In the genomic region with DNA sequence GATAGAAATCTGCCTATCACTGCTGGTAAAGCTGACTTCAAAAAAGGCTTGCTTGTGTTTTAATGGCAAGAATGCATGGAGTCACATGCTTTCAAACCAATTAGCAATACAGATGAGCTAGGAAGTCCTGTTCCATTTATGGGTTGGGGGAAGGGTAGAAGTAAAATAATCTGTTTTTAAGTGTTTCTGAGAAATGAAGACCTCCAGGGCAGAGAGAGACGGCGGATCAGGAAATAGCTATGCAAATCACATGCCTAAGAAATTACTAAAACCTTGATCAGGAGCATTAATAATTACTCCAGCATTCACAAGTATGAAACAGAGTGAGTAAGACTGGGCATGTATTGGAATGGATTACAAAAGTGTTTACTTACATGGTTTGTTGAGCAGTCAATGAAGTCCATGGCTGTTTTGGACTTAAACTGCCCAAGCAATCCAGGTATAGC, we compare ENCODE assay signal across 10 cellular contexts.
DNase-seq lines count a peak whose midpoint lies in the region; ATAC-seq and TF ChIP-seq lines count a peak whose summit lies in the region.
"Had no signal": no experiment of that assay in that cellular context is flagged by ENCODE, and none has a peak within 500 bp of the region (broad histone marks: within the 10 kb centered on the region; RNA-seq: fewer than 3 reads in every experiment).

No MANE protein-coding gene starts in this region.

- H4K5ac ChIP-seq in IMR-90 (ENCODE audit: low read depth, low read length): no peak overlapping the region; the same call in 1 of the 2 replicates

- dilution Hi-C loops in IMR-90 (cut with HindIII; ENCODE audit: low sequenced_read_pairs, unreplicated experiment): no loop called here

- POLR2A ChIA-PET in AG04449 (lab: Yijun Ruan, JAX): interaction anchor here (0.6 to 1.4 kb wide), 2 partner anchors 17 to 140 kb away, joined by 4 read pairs; no protein-coding TSS in a partner anchor
- POLR2A ChIA-PET in IMR-90 (lab: Charles Lee; ENCODE audit: unreplicated experiment): interaction anchor here (1.0 kb wide), 1 partner anchor 9 kb away, joined by 4 read pairs; no protein-coding TSS in a partner anchor

- no peak for TF ChIP-seq POLR2A in IMR-90 (IDR thresholded peaks at IDR 0.05; ENCODE audit: low read depth, low read length)
- TF ChIP-seq POLR2A in erythroblast (IDR thresholded peaks at IDR 0.05; ENCODE audit: low read length): no peak

- peak overlapping the region; percentile 7; the same call in 1 of the 2 replicates for H3K4me2 ChIP-seq in IMR-90 (ENCODE audit: low read depth, low read length)
- no peak overlapping the region for H3K4me2 ChIP-seq in mesenchymal stem cell (ENCODE audit: low read length, poor library complexity, severe bottlenecking)

- H2AK5ac ChIP-seq in IMR-90 (ENCODE audit: low read depth, low read length): peak overlapping the region; percentile 72
- H2AK5ac ChIP-seq in mesenchymal stem cell (ENCODE audit: low read length, severe bottlenecking): no peak overlapping the region

- H2AFZ ChIP-seq in IMR-90 (replicated peaks; ENCODE audit: low read length, poor library complexity) (no peak overlapping the region), mesenchymal stem cell (ENCODE audit: low read depth, low read length) (no peak overlapping the region)

- peaks cover 27% of the 10 kb centered on the region for H3K9me1 ChIP-seq in IMR-90 (ENCODE audit: insufficient read depth, low read length)

- H3K4me3 ChIP-seq in AG04449 (ENCODE audit: low read depth, low read length): no peak overlapping the region
- no peak overlapping the region for H3K4me3 ChIP-seq in IMR-90 (ENCODE audit: insufficient read depth, low read depth, low read length)
- no peak overlapping the region for H3K4me3 ChIP-seq in ascending aorta
- H3K4me3 ChIP-seq in mesenchymal stem cell (ENCODE audit: insufficient read depth in 1 of 2, low read depth in 1 of 2, low read length in 2 of 2): no peak overlapping the region
- H3K4me3 ChIP-seq in mucosa of descending colon: no peak overlapping the region

- no peak for TF ChIP-seq CTCF in AG04449 (IDR thresholded peaks at IDR 0.05; ENCODE audit: insufficient read depth, low read length, missing control alignments)
- TF ChIP-seq CTCF in IMR-90 (conservative IDR thresholded peaks at IDR 0.05; ENCODE audit: low read depth, low read length): no peak
- TF ChIP-seq CTCF in ascending aorta (IDR thresholded peaks at IDR 0.05): no peak
- no peak for TF ChIP-seq CTCF in mucosa of descending colon (IDR thresholded peaks at IDR 0.05)

- H3K4me1 ChIP-seq in IMR-90 (ENCODE audit: control insufficient read depth, insufficient read depth, low read length) (peaks cover 30% of the 10 kb centered on the region), ascending aorta (peaks cover 13 to 54% of the 10 kb centered on the region in 2 donors), mesenchymal stem cell (ENCODE audit: control insufficient read depth, insufficient read depth, low read depth, low read length) (peaks cover 19% of the 10 kb centered on the region), mucosa of descending colon (ENCODE audit: low read depth) (peaks cover 49% of the 10 kb centered on the region)

- no peak overlapping the region for H2AK9ac ChIP-seq in IMR-90 (replicated peaks; ENCODE audit: low read depth, low read length, poor library complexity)

- H2BK120ac ChIP-seq in IMR-90 (ENCODE audit: low read depth, low read length) (peak overlapping the region; percentile 96), mesenchymal stem cell (ENCODE audit: low read depth, low read length) (no peak overlapping the region)

- peak overlapping the region; percentile 89; the same call in 1 of the 2 replicates for H3K14ac ChIP-seq in IMR-90 (replicated peaks; ENCODE audit: low read depth, low read length)
- H3K14ac ChIP-seq in mesenchymal stem cell (ENCODE audit: low read length in 2 of 2): no peak overlapping the region

- H3K9me3 ChIP-seq in IMR-90 (ENCODE audit: control insufficient read depth, insufficient read depth, low read length) (no peaks in the 10 kb centered on the region), ascending aorta (no peaks in the 10 kb centered on the region), mesenchymal stem cell (ENCODE audit: control insufficient read depth, low read length) (no peaks in the 10 kb centered on the region), mucosa of descending colon (no peaks in the 10 kb centered on the region)

- H3K56ac ChIP-seq in IMR-90 (ENCODE audit: extremely low read depth, insufficient read depth, low read length): peak overlapping the region; percentile 93

- ATAC-seq in IMR-90 (ENCODE audit: low read depth) (peak; percentile 42), mucosa of descending colon (no peak), GM19035 (IDR thresholded peaks at IDR 0.05; ENCODE audit: unreplicated experiment) (no peak)

- H3K4ac ChIP-seq in IMR-90 (ENCODE audit: low read depth, low read length): peak overlapping the region; percentile 92; the same call in 1 of the 2 replicates
- H3K4ac ChIP-seq in mesenchymal stem cell (ENCODE audit: low read depth in 1 of 2, low read length in 2 of 2): no peak overlapping the region

- peak overlapping the region; percentile 96 for H3K27ac ChIP-seq in IMR-90 (ENCODE audit: insufficient read depth, low read length)
- H3K27ac ChIP-seq in ascending aorta: peak overlapping the region; percentile 15 to 97
- peak overlapping the region; percentile 94 for H3K27ac ChIP-seq in mesenchymal stem cell (ENCODE audit: low read length, poor library complexity, severe bottlenecking)

- peak overlapping the region; percentile 98 for H2BK20ac ChIP-seq in IMR-90 (ENCODE audit: low read depth, low read length)

- H3K23ac ChIP-seq in IMR-90 (ENCODE audit: low read depth, low read length): peak overlapping the region; percentile 90
- no peak overlapping the region for H3K23ac ChIP-seq in mesenchymal stem cell (ENCODE audit: low read length in 2 of 2)

- BruUV-seq in IMR-90 (replicated peaks; lab: Mats Ljungman, UMichigan): no TSS peak

- H2BK12ac ChIP-seq in mesenchymal stem cell (ENCODE audit: low read length in 2 of 2): no peak overlapping the region

- H4K91ac ChIP-seq in IMR-90 (ENCODE audit: insufficient read depth, low read depth, low read length) (peak overlapping the region; percentile 95), mesenchymal stem cell (ENCODE audit: low read length) (no peak overlapping the region)

- H3K79me1 ChIP-seq in IMR-90 (ENCODE audit: low read depth in 1 of 2, low read length in 2 of 2) (peaks cover 22 to 71% of the 10 kb centered on the region in 2 experiments), mesenchymal stem cell (replicated peaks; ENCODE audit: low read length, poor library complexity, severe bottlenecking) (peaks cover 4% of the 10 kb centered on the region)

- H3K18ac ChIP-seq in IMR-90 (ENCODE audit: low read depth, low read length): peak overlapping the region; percentile 91; the same call in 1 of the 2 replicates
- H3K18ac ChIP-seq in mesenchymal stem cell (ENCODE audit: low read depth in 1 of 2, low read length in 2 of 2): no peak overlapping the region

- H2BK5ac ChIP-seq in IMR-90 (ENCODE audit: low read depth, low read length, poor library complexity, severe bottlenecking) (peak overlapping the region; percentile 92), mesenchymal stem cell (ENCODE audit: low read depth, low read length, poor library complexity, severe bottlenecking) (no peak overlapping the region)

- H3K36me3 ChIP-seq in IMR-90 (ENCODE audit: control insufficient read depth, insufficient read depth, low read length) (peaks cover 4% of the 10 kb centered on the region), ascending aorta (no peaks in the 10 kb centered on the region), mesenchymal stem cell (ENCODE audit: control insufficient read depth in 1 of 2, insufficient read depth in 2 of 2, low read depth in 1 of 2, low read length in 2 of 2) (no peaks in the 10 kb centered on the region), mucosa of descending colon (ENCODE audit: low read depth) (no peaks in the 10 kb centered on the region)

- peak overlapping the region; percentile 75; the same call in 1 of the 3 replicates for H2BK15ac ChIP-seq in IMR-90 (ENCODE audit: low read depth, low read length)
- H2BK15ac ChIP-seq in mesenchymal stem cell (ENCODE audit: low read depth, poor library complexity, severe bottlenecking): no peak overlapping the region

- peak overlapping the region; percentile 53; the same call in 1 of the 2 replicates for H3K9ac ChIP-seq in IMR-90 (ENCODE audit: low read depth, low read length)
- H3K9ac ChIP-seq in mesenchymal stem cell (ENCODE audit: low read length): peak overlapping the region; percentile 42

- no CpG with 5 or more reads among the region's 2 CpGs for WGBS in IMR-90 (ENCODE audit: extremely low coverage in 2 of 2, insufficient read length in 1 of 2), 2 experiments
- no CpG with 5 or more reads among the region's 2 CpGs for WGBS in mesenchymal stem cell

- CTCF ChIA-PET in AG04449 (lab: Yijun Ruan, JAX) (interaction anchor here (0.9 to 12.7 kb wide), 3 partner anchors 141 to 203 kb away, joined by 3 to 215 read pairs (median 6); no protein-coding TSS in a partner anchor), IMR-90 (lab: Yijun Ruan, JAX) (interaction anchor here (1.0 kb wide), 1 partner anchor 12 kb away, joined by 3 read pairs; no protein-coding TSS in a partner anchor)

- no peak for TF ChIP-seq RAD21 in IMR-90 (IDR thresholded peaks at IDR 0.05; ENCODE audit: low read length)

- in situ Hi-C loops in IMR-90 (cut with MboI; ENCODE audit: low sequenced_read_pairs): loop anchor here (25.0 kb wide), 3 partner anchors 544 to 1231 kb away; partner anchors contain the start of genes ADO and EGR2

- intact Hi-C loops in IMR-90 (cut with micrococcal nuclease) (loop anchor here (10.0 kb wide), 2 partner anchors 761 to 1079 kb away; partner anchors contain the start of gene ADO), ascending aorta (cut with DNase I) (loop anchor here (10.0 kb wide), 1 partner anchor 1091 kb away; the partner anchor contains the start of gene NRBF2), mucosa of descending colon (cut with DNase I, micrococcal nuclease) (no loop called here)

- no peaks in the 10 kb centered on the region for H4K20me1 ChIP-seq in IMR-90 (ENCODE audit: insufficient read depth, low read length)

- H4K8ac ChIP-seq in IMR-90 (ENCODE audit: low read depth in 2 of 2, low read length in 2 of 2) (peak overlapping the region; percentile 82 to 90), mesenchymal stem cell (ENCODE audit: low read length) (no peak overlapping the region)

- H3K27me3 ChIP-seq in IMR-90 (ENCODE audit: control insufficient read depth, insufficient read depth, low read length): no peaks in the 10 kb centered on the region
- H3K27me3 ChIP-seq in ascending aorta: no peaks in the 10 kb centered on the region
- H3K27me3 ChIP-seq in mesenchymal stem cell (ENCODE audit: control insufficient read depth in 1 of 2, insufficient read depth in 1 of 2, low read length in 2 of 2): no peaks in the 10 kb centered on the region

- DNase-seq in AG04449 (ENCODE audit: low read depth, low spot score) (peak; percentile 84), IMR-90 (peak; percentile 82), ascending aorta (ENCODE audit: low spot score in 2 of 2) (no peak), mesenchymal stem cell (peak; percentile 79), mucosa of descending colon (no peak), erythroblast (lab: John Stamatoyannopoulos, UW) (no peak), C1 segment of cervical spinal cord (lab: John Stamatoyannopoulos, UW) (no peak)
- DNase-seq: GF-D8, H7 had no signal

Comparison
In these comparisons a context has a peak if more than half of its experiments do, and no peak if none do; other contexts are left out.
1. DNase-seq: peak in AG04449 (single experiment), IMR-90 (single experiment) and mesenchymal stem cell (single experiment); none in ascending aorta (0 of 2), mucosa of descending colon (0 of 3), erythroblast (0 of 2) and C1 segment of cervical spinal cord (0 of 14).
2. intact Hi-C loops: an anchor here in IMR-90 (10.0 kb wide) and ascending aorta (10.0 kb wide); none called in mucosa of descending colon.
3. Peak in every context shown above with its lines, with median percentiles within 50 percentile points of each other: H3K27ac ChIP-seq.